In the genomic region with DNA sequence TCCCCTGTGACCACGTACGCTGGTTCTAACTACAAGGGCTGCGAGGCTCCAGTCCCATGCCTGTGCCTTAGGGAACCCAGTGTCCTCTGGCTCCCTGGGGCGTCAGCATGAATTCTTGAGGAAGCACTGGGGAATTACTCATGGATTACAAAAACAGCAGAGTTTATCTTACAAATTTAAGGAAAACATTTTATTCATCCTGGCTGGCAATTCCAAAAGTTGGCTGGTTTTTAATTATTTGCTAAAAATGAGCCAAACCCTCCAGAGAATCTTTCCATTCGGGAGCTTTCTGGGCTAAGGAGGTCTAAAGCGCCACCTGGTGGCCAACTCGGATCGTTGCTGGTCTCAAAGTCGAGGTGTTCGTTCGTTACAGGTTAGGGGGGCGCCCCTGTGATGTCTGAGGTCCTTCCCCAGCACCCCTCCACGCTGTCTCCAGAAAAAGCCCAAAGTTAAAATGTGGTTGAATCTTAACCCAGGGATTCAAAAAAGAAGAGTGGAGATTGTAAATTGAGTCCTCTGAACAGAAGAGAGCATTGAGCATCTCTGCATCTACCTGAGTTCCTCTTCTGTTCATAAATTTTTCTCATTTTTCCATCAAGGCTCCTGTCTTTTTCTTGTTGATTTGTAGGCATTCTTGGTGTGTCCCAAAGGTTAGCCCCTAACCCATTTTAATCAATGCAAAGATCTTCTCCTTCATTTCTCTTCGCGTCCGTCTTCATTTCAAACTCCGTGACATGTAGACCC, we compare ENCODE assay signal across 7 cellular contexts.
DNase-seq lines count a peak whose midpoint lies in the region; ATAC-seq, FAIRE-seq and TF ChIP-seq lines count a peak whose summit lies in the region.

No MANE protein-coding gene starts in this region.

- H3K27me3 ChIP-seq in SJCRH30 (no peaks in the 10 kb centered on the region; the same call in 1 of the 2 replicates), small intestine (ENCODE audit: control insufficient read depth in 2 of 2, insufficient read depth in 2 of 2, low read length in 2 of 2) (no peaks in the 10 kb centered on the region)

- FAIRE-seq in GM12891 (lab: Jason Lieb, UNC): peak; percentile 59
- FAIRE-seq in small intestine (lab: Jason Lieb, UNC): no peak

- H3K4me1 ChIP-seq in SJCRH30 (no peaks in the 10 kb centered on the region), small intestine (ENCODE audit: control insufficient read depth in 2 of 2, insufficient read depth in 1 of 2, low read depth in 1 of 2, low read length in 1 of 2) (no peaks in the 10 kb centered on the region)

- H3K27ac ChIP-seq in SJCRH30 (no peak overlapping the region), small intestine (ENCODE audit: low read depth in 1 of 2, low read length in 1 of 2) (no peak overlapping the region)

- no peak for ATAC-seq in GM18907 (IDR thresholded peaks at IDR 0.05; ENCODE audit: unreplicated experiment)

- no peaks in the 10 kb centered on the region for H3K9me3 ChIP-seq in SJCRH30 (replicated peaks)
- no peaks in the 10 kb centered on the region for H3K9me3 ChIP-seq in small intestine (ENCODE audit: control insufficient read depth, low read depth)

- H3K36me3 ChIP-seq in SJCRH30: no peaks in the 10 kb centered on the region
- H3K36me3 ChIP-seq in small intestine (ENCODE audit: control insufficient read depth in 2 of 2, insufficient read depth in 2 of 2, low read length in 2 of 2): no peaks in the 10 kb centered on the region

- H3K4me3 ChIP-seq in LNCaP clone FGC (ENCODE audit: low read depth, low read length) (no peak overlapping the region), SJCRH30 (no peak overlapping the region), small intestine (ENCODE audit: low read depth in 1 of 2, low read length in 2 of 2) (no peak overlapping the region)

- TF ChIP-seq POLR2A in GM12891 (IDR thresholded peaks at IDR 0.05; ENCODE audit: low read depth, low read length): no peak

- TF ChIP-seq CTCF in LNCaP clone FGC (IDR thresholded peaks at IDR 0.05; ENCODE audit: control insufficient read depth, extremely low read depth, insufficient read depth): peak; percentile 71

- DNase-seq in GM12891 (ENCODE audit: insufficient read length, low spot score): peak; percentile 48
- DNase-seq in LNCaP clone FGC (ENCODE audit: low read depth): no peak
- peak; percentile 36 to 80 for DNase-seq in SJCRH30
- DNase-seq in amygdala (lab: John Stamatoyannopoulos, UW): peak in 38 of 56 donors; percentile 1 to 75 (median 28)
- peak; percentile 54 for DNase-seq in hepatic stellate cell (ENCODE audit: low spot score)
- peak; percentile 47 for DNase-seq in small intestine

- 32 to 34% (median 33%) methylated on average over 17 of the region's 17 CpGs for WGBS in small intestine, 3 donors

TF ChIP-seq in GM12891, 5 proteins besides CTCF, POLR2A, EP300 and RAD21:
- TF ChIP-seq SPI1 (IDR thresholded peaks at IDR 0.05; ENCODE audit: low read depth, low read length) (no peak), POU2F2 (IDR thresholded peaks at IDR 0.05; ENCODE audit: low read depth, low read length) (no peak), TAF1 (IDR thresholded peaks at IDR 0.05; ENCODE audit: low read depth, low read length) (no peak), PAX5 (IDR thresholded peaks at IDR 0.05; ENCODE audit: insufficient read depth, low read length, severe bottlenecking) (no peak), POLR2AphosphoS5 (IDR thresholded peaks at IDR 0.05; ENCODE audit: low read depth, low read length) (no peak)
